In genomic region chr17:37844977-37845293, GRCh38 we compare ENCODE assay signal across 12 cellular contexts.
A peak's percentile ranks its signal among the peaks of the same experiment; 100 is the strongest.
DNase-seq lines count a peak whose midpoint lies in the region; ATAC-seq and TF ChIP-seq lines count a peak whose summit lies in the region.
"Had no signal": no experiment of that assay in that cellular context is flagged by ENCODE, and none has a peak within 500 bp of the region (broad histone marks: within the 10 kb centered on the region; RNA-seq: fewer than 3 reads in every experiment).

No MANE protein-coding gene starts in this region.

- H3K4me3 ChIP-seq in RWPE2 (ENCODE audit: severe bottlenecking): no peak overlapping the region
- no peak overlapping the region for H3K4me3 ChIP-seq in fibroblast of lung (replicated peaks in 1 of 4; ENCODE audit: control extremely low read depth in 1 of 4, insufficient read depth in 1 of 4, low read depth in 3 of 4, low read length in 4 of 4)
- no peak overlapping the region for H3K4me3 ChIP-seq in smooth muscle cell
- H3K4me3 ChIP-seq in right atrium auricular region: peak overlapping the region in 1 of 2 donors; percentile 15

- peaks cover 9% of the 10 kb centered on the region for H3K4me1 Mint-ChIP-seq in activated T-cell treated with anti-CD3 and anti-CD28 coated beads, Interleukin-2, amount 50 U/mL, for 4 hours (ENCODE audit: low read depth)

- peak; percentile 55 for TF ChIP-seq CTCF in RWPE2 (IDR thresholded peaks at IDR 0.05; ENCODE audit: poor library complexity, severe bottlenecking)
- TF ChIP-seq CTCF in fibroblast of lung (conservative IDR thresholded peaks at IDR 0.05 in 1 of 2, IDR thresholded peaks at IDR 0.05 in 1 of 2; ENCODE audit: low read depth in 1 of 2, low read length in 2 of 2): no peak
- no peak for TF ChIP-seq CTCF in smooth muscle cell (IDR thresholded peaks at IDR 0.05; ENCODE audit: borderline replicate concordance, insufficient read depth, poor library complexity, severe bottlenecking)
- TF ChIP-seq CTCF in right atrium auricular region (IDR thresholded peaks at IDR 0.05): no peak

- 54% methylated on average over 15 of the region's 15 CpGs for WGBS in smooth muscle cell (ENCODE audit: low lambda C conversion rate)

- H3K4me2 ChIP-seq in fibroblast of lung (ENCODE audit: extremely low read depth, insufficient read depth, low read length) (peak overlapping the region; percentile 46), smooth muscle cell (peak overlapping the region; percentile 79)

- ATAC-seq in activated T-cell treated with anti-CD3 and anti-CD28 coated beads, Interleukin-2, amount 50 U/mL, for 4 hours: no peak
- ATAC-seq in RWPE2 (ENCODE audit: low read depth): no peak

- H3F3A ChIP-seq in smooth muscle cell (ENCODE audit: low read depth): no peaks in the 10 kb centered on the region

- H3K36me3 ChIP-seq in RWPE2 (ENCODE audit: low read depth) (no peaks in the 10 kb centered on the region), fibroblast of lung (ENCODE audit: control insufficient read depth, insufficient read depth, low read length) (no peaks in the 10 kb centered on the region), smooth muscle cell (ENCODE audit: low read depth) (no peaks in the 10 kb centered on the region), right atrium auricular region (no peaks in the 10 kb centered on the region)

- H3K36me3 Mint-ChIP-seq in activated T-cell treated with anti-CD3 and anti-CD28 coated beads, Interleukin-2, amount 50 U/mL, for 4 hours (ENCODE audit: insufficient read depth): no peaks in the 10 kb centered on the region
- H3K36me3 Mint-ChIP-seq: activated naive CD4-positive, alpha-beta T cell treated with anti-CD3 and anti-CD28 coated beads, Interleukin-2, amount 10 ng/mL, durations not matched to agents 7 days and 5 days had no signal

- H3K27me3 ChIP-seq in RWPE2 (ENCODE audit: insufficient read depth, poor library complexity, severe bottlenecking): no peaks in the 10 kb centered on the region
- no peaks in the 10 kb centered on the region for H3K27me3 ChIP-seq in fibroblast of lung (ENCODE audit: control insufficient read depth, insufficient read depth, low read length)
- H3K27me3 ChIP-seq in smooth muscle cell (ENCODE audit: low read depth): peaks cover 3% of the 10 kb centered on the region
- no peaks in the 10 kb centered on the region for H3K27me3 ChIP-seq in right atrium auricular region

- H3K79me2 ChIP-seq in fibroblast of lung (ENCODE audit: control insufficient read depth, insufficient read depth, low read length) (no peaks in the 10 kb centered on the region), smooth muscle cell (ENCODE audit: low read depth) (no peaks in the 10 kb centered on the region)

- no peak overlapping the region for H3K9ac ChIP-seq in fibroblast of lung (ENCODE audit: insufficient read depth, low read length)
- H3K9ac ChIP-seq in smooth muscle cell (ENCODE audit: low read depth): no peak overlapping the region

- H3K9me3 Mint-ChIP-seq in activated T-cell treated with anti-CD3 and anti-CD28 coated beads, Interleukin-2, amount 50 U/mL, for 4 hours: no peaks in the 10 kb centered on the region
- H3K9me3 Mint-ChIP-seq: activated naive CD4-positive, alpha-beta T cell treated with anti-CD3 and anti-CD28 coated beads, Interleukin-2, amount 10 ng/mL, durations not matched to agents 7 days and 5 days had no signal

- H3K27ac ChIP-seq in RWPE2 (ENCODE audit: poor library complexity, severe bottlenecking) (no peak overlapping the region), fibroblast of lung (ENCODE audit: insufficient read depth, low read length) (no peak overlapping the region), smooth muscle cell (ENCODE audit: low read depth) (no peak overlapping the region), right atrium auricular region (no peak overlapping the region)
- H3K27ac ChIP-seq: epithelial cell of prostate had no signal

- no peaks in the 10 kb centered on the region for H3K9me3 ChIP-seq in RWPE2 (ENCODE audit: severe bottlenecking)
- no peaks in the 10 kb centered on the region for H3K9me3 ChIP-seq in fibroblast of lung (ENCODE audit: control insufficient read depth, insufficient read depth, low read depth, low read length)
- no peaks in the 10 kb centered on the region for H3K9me3 ChIP-seq in smooth muscle cell (replicated peaks; ENCODE audit: low read depth)
- no peaks in the 10 kb centered on the region for H3K9me3 ChIP-seq in right atrium auricular region

- no peak for DNase-seq in activated T-cell treated with anti-CD3 and anti-CD28 coated beads, Interleukin-2, amount 50 U/mL, for 4 hours
- DNase-seq in activated T-cell treated with anti-CD3 and anti-CD28 coated beads, Interleukin-2, amount 50 U/mL, for 48 hours: no peak
- DNase-seq in RWPE2 (ENCODE audit: low spot score) (no peak), fibroblast of lung (ENCODE audit: low read depth in 2 of 2) (no peak), smooth muscle cell (lab: John Stamatoyannopoulos, UW; ENCODE audit: unreplicated experiment) (no peak), germinal center (ENCODE audit: low spot score) (no peak), right atrium auricular region (ENCODE audit: low spot score) (no peak), midbrain (lab: John Stamatoyannopoulos, UW) (no peak)
- DNase-seq: NCI-H2029, NCI-H524 treated with DMSO at 0.1 percent for 48 hours had no signal

- H3K27me3 Mint-ChIP-seq in activated T-cell treated with anti-CD3 and anti-CD28 coated beads, Interleukin-2, amount 50 U/mL, for 4 hours (ENCODE audit: low read depth): peaks cover 16% of the 10 kb centered on the region

- H2AFZ ChIP-seq in fibroblast of lung (ENCODE audit: low read length): peak overlapping the region; percentile 45
- no peak overlapping the region for H2AFZ ChIP-seq in smooth muscle cell (ENCODE audit: low read depth)

- H3K4me1 ChIP-seq in RWPE2 (ENCODE audit: insufficient read depth, poor library complexity, severe bottlenecking): no peaks in the 10 kb centered on the region
- no peaks in the 10 kb centered on the region for H3K4me1 ChIP-seq in fibroblast of lung (ENCODE audit: control insufficient read depth, extremely low read depth, insufficient read depth, low read length)
- H3K4me1 ChIP-seq in smooth muscle cell (ENCODE audit: low read depth): no peaks in the 10 kb centered on the region
- peaks cover 0 to 11% of the 10 kb centered on the region in 2 donors for H3K4me1 ChIP-seq in right atrium auricular region

- H3K4me3 Mint-ChIP-seq in activated T-cell treated with anti-CD3 and anti-CD28 coated beads, Interleukin-2, amount 50 U/mL, for 4 hours: peak overlapping the region; percentile 33
- H3K4me3 Mint-ChIP-seq: activated naive CD4-positive, alpha-beta T cell treated with anti-CD3 and anti-CD28 coated beads, Interleukin-2, amount 10 ng/mL, durations not matched to agents 7 days and 5 days had no signal

- no peaks in the 10 kb centered on the region for H4K20me1 ChIP-seq in fibroblast of lung (ENCODE audit: control insufficient read depth, extremely low read depth, insufficient read depth, low read length)
- H4K20me1 ChIP-seq in smooth muscle cell (ENCODE audit: low read depth): no peaks in the 10 kb centered on the region
